Comparison of ENCODE assay signal across 15 cellular contexts in the genomic region with DNA sequence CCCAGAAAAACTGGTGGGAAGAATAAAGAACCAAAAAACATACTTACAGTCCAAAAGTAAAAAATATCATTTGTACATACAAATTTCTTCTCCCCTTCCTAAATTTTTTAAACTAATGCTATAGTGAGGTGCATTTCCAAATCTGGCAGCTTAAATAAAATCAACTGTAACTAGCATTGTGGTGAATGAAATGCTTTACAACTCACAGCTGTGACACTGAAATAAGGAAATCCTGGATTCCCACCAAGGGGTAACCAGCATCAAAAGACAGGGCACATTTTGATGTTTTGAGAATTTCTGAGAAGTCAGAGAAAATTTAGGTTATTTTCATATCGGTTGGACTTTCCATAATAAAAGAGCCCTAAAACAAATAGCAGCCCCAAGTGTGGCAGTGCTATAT. TPM values are rescaled to one million over a fixed set of nuclear protein-coding genes. Genes with fewer than 3 reads are reported as not detected.
A peak's percentile ranks its signal among the peaks of the same experiment; 100 is the strongest.
DNase-seq lines count a peak whose midpoint lies in the region; ATAC-seq and TF ChIP-seq lines count a peak whose summit lies in the region.
"Had no signal": no experiment of that assay in that cellular context is flagged by ENCODE, and none has a peak within 500 bp of the region (broad histone marks: within the 10 kb centered on the region; RNA-seq: fewer than 3 reads in every experiment).

No MANE protein-coding gene starts in this region.

- POLR2A ChIA-PET in activated CD8-positive, alpha-beta T cell treated with anti-CD3 and anti-CD28 coated beads, Interleukin-2, amount 10 ng/mL, durations not matched to agents 7 days and 5 days (lab: Charles Lee) = interaction anchor here (0.6 to 3.9 kb wide), 4 partner anchors 16 to 91 kb away, joined by 3 to 14 read pairs (median 4); no protein-coding TSS in a partner anchor
- POLR2A ChIA-PET in naive thymus-derived CD8-positive, alpha-beta T cell (lab: Charles Lee) = interaction anchor here (0.6 to 1.6 kb wide), 2 partner anchors 19 to 59 kb away, joined by 3 to 4 read pairs; no protein-coding TSS in a partner anchor

- H3K79me2 ChIP-seq in KMS-11 (ENCODE audit: insufficient read depth, low read depth) = no peaks in the 10 kb centered on the region

- no peak for DNase-seq in activated naive CD4-positive, alpha-beta T cell treated with anti-CD3 and anti-CD28 coated beads, Interleukin-2, amount 10 ng/mL, durations not matched to agents 7 days and 5 days
- DNase-seq in activated naive CD4-positive, alpha-beta T cell treated with anti-CD3 and anti-CD28 coated beads, Interleukin-2, amount 50 U/mL, for 72 hours (ENCODE audit: low spot score in 2 of 2) = no peak
- no peak for DNase-seq in activated CD8-positive, alpha-beta T cell treated with anti-CD3 and anti-CD28 coated beads, Interleukin-2, amount 10 ng/mL, durations not matched to agents 7 days and 5 days
- no peak for DNase-seq in naive thymus-derived CD8-positive, alpha-beta T cell
- DNase-seq in ACHN (no peak), posterior cingulate gyrus (no peak)
- DNase-seq: DMS 273 treated with DMSO at 0.1 percent for 48 hours, EL, KBM-7, NCI-H1105 treated with DMSO at 0.1 percent for 48 hours, NCI-H187, PC-9 had no signal

- no peak overlapping the region for H2AFZ ChIP-seq in KMS-11 (ENCODE audit: low read depth)
- H2AFZ ChIP-seq: PC-9 had no signal

- peak overlapping the region; percentile 47 for H3K4me3 Mint-ChIP-seq in activated naive CD4-positive, alpha-beta T cell treated with anti-CD3 and anti-CD28 coated beads, Interleukin-2, amount 10 ng/mL, durations not matched to agents 7 days and 5 days
- H3K4me3 Mint-ChIP-seq in activated CD8-positive, alpha-beta T cell treated with anti-CD3 and anti-CD28 coated beads, Interleukin-2, amount 10 ng/mL, durations not matched to agents 7 days and 5 days = peak overlapping the region; percentile 48
- peak overlapping the region in 9 of 10 donors; percentile 12 to 69 (median 61) for H3K4me3 Mint-ChIP-seq in naive thymus-derived CD8-positive, alpha-beta T cell

- ATAC-seq in activated naive CD4-positive, alpha-beta T cell treated with anti-CD3 and anti-CD28 coated beads, Interleukin-2, amount 50 U/mL, for 72 hours = no peak
- no peak for ATAC-seq in activated CD8-positive, alpha-beta T cell treated with anti-CD3 and anti-CD28 coated beads, Interleukin-2, amount 10 ng/mL, durations not matched to agents 7 days and 5 days
- no peak for ATAC-seq in naive thymus-derived CD8-positive, alpha-beta T cell
- no peak for ATAC-seq in GM18907 (IDR thresholded peaks at IDR 0.05; ENCODE audit: unreplicated experiment)

- H3K9ac ChIP-seq in KMS-11 = no peak overlapping the region

- H3K27ac Mint-ChIP-seq in activated naive CD4-positive, alpha-beta T cell treated with anti-CD3 and anti-CD28 coated beads, Interleukin-2, amount 10 ng/mL, durations not matched to agents 7 days and 5 days = peak overlapping the region; percentile 83
- peak overlapping the region in 1 of 2 donors; percentile 95 for H3K27ac Mint-ChIP-seq in activated naive CD4-positive, alpha-beta T cell treated with anti-CD3 and anti-CD28 coated beads, Interleukin-2, amount 50 U/mL, for 72 hours
- peak overlapping the region; percentile 81 for H3K27ac Mint-ChIP-seq in activated CD8-positive, alpha-beta T cell treated with anti-CD3 and anti-CD28 coated beads, Interleukin-2, amount 10 ng/mL, durations not matched to agents 7 days and 5 days
- peak overlapping the region; percentile 88 to 96 (median 91) for H3K27ac Mint-ChIP-seq in naive thymus-derived CD8-positive, alpha-beta T cell

- H3K4me3 ChIP-seq in KMS-11 (IDR thresholded peaks at IDR 0.05; ENCODE audit: insufficient read depth, low read depth, low read length) = no peak overlapping the region
- H3K4me3 ChIP-seq: PC-9 had no signal

- H3K27me3 ChIP-seq in KMS-11 (ENCODE audit: insufficient read depth, low read depth) = no peaks in the 10 kb centered on the region

- CTCF ChIA-PET in activated naive CD4-positive, alpha-beta T cell treated with anti-CD3 and anti-CD28 coated beads, Interleukin-2, amount 10 ng/mL, durations not matched to agents 7 days and 5 days (lab: Charles Lee) = interaction anchor here (1.0 to 2.3 kb wide), 4 partner anchors 16 to 128 kb away, joined by 3 to 6 read pairs (median 4); no protein-coding TSS in a partner anchor
- CTCF ChIA-PET in activated CD8-positive, alpha-beta T cell treated with anti-CD3 and anti-CD28 coated beads, Interleukin-2, amount 10 ng/mL, durations not matched to agents 7 days and 5 days (lab: Charles Lee) = interaction anchor here (1.2 to 1.5 kb wide), 3 partner anchors 14 to 329 kb away, joined by 3 to 4 read pairs (median 3); no protein-coding TSS in a partner anchor

- in situ Hi-C loops in ACHN (cut with HindIII; ENCODE audit: low pct_ligation_motif_present, low pct_unique_long_range_greater_than_20kb, low sequenced_read_pairs) = no loop called here

- H4K20me1 ChIP-seq in KMS-11 (ENCODE audit: insufficient read depth) = no peaks in the 10 kb centered on the region

- TF ChIP-seq CTCF in KMS-11 (conservative IDR thresholded peaks at IDR 0.05; ENCODE audit: low read depth, low read length) = no peak

- peaks cover 48% of the 10 kb centered on the region for H3K36me3 Mint-ChIP-seq in activated naive CD4-positive, alpha-beta T cell treated with anti-CD3 and anti-CD28 coated beads, Interleukin-2, amount 10 ng/mL, durations not matched to agents 7 days and 5 days
- H3K36me3 Mint-ChIP-seq in activated naive CD4-positive, alpha-beta T cell treated with anti-CD3 and anti-CD28 coated beads, Interleukin-2, amount 50 U/mL, for 72 hours = peaks cover 17 to 55% of the 10 kb centered on the region in 2 donors
- peaks cover 60% of the 10 kb centered on the region for H3K36me3 Mint-ChIP-seq in activated CD8-positive, alpha-beta T cell treated with anti-CD3 and anti-CD28 coated beads, Interleukin-2, amount 10 ng/mL, durations not matched to agents 7 days and 5 days (ENCODE audit: low read depth)
- peaks cover 0 to 28% (median 26%) of the 10 kb centered on the region in 3 donors for H3K36me3 Mint-ChIP-seq in naive thymus-derived CD8-positive, alpha-beta T cell

- no peaks in the 10 kb centered on the region for H3K27me3 Mint-ChIP-seq in activated naive CD4-positive, alpha-beta T cell treated with anti-CD3 and anti-CD28 coated beads, Interleukin-2, amount 10 ng/mL, durations not matched to agents 7 days and 5 days
- H3K27me3 Mint-ChIP-seq in activated CD8-positive, alpha-beta T cell treated with anti-CD3 and anti-CD28 coated beads, Interleukin-2, amount 10 ng/mL, durations not matched to agents 7 days and 5 days (ENCODE audit: low read depth) = no peaks in the 10 kb centered on the region
- H3K27me3 Mint-ChIP-seq in naive thymus-derived CD8-positive, alpha-beta T cell = no peaks in the 10 kb centered on the region

- H3K36me3 ChIP-seq in KMS-11 (ENCODE audit: insufficient read depth) = no peaks in the 10 kb centered on the region

- peaks cover 94% of the 10 kb centered on the region for H3K4me1 Mint-ChIP-seq in activated naive CD4-positive, alpha-beta T cell treated with anti-CD3 and anti-CD28 coated beads, Interleukin-2, amount 10 ng/mL, durations not matched to agents 7 days and 5 days
- H3K4me1 Mint-ChIP-seq in activated CD8-positive, alpha-beta T cell treated with anti-CD3 and anti-CD28 coated beads, Interleukin-2, amount 10 ng/mL, durations not matched to agents 7 days and 5 days (ENCODE audit: low read depth) = peaks cover 89% of the 10 kb centered on the region
- H3K4me1 Mint-ChIP-seq in naive thymus-derived CD8-positive, alpha-beta T cell = peaks cover 44 to 95% (median 91%) of the 10 kb centered on the region in 4 donors

- peaks cover 31% of the 10 kb centered on the region for H3K4me1 ChIP-seq in KMS-11 (ENCODE audit: low read depth, poor library complexity, severe bottlenecking)

- peak overlapping the region; percentile 15; the same call in 1 of the 2 replicates for H3K4me2 ChIP-seq in KMS-11
- H3K4me2 ChIP-seq: PC-9 had no signal

- intact Hi-C loops in posterior cingulate gyrus (cut with DNase I) = no loop called here

- H3K27ac ChIP-seq in KMS-11 = no peak overlapping the region
- H3K27ac ChIP-seq: HL-60, PC-9 had no signal

- peaks cover 7% of the 10 kb centered on the region for H3K9me3 Mint-ChIP-seq in activated naive CD4-positive, alpha-beta T cell treated with anti-CD3 and anti-CD28 coated beads, Interleukin-2, amount 10 ng/mL, durations not matched to agents 7 days and 5 days
- no peaks in the 10 kb centered on the region for H3K9me3 Mint-ChIP-seq in activated naive CD4-positive, alpha-beta T cell treated with anti-CD3 and anti-CD28 coated beads, Interleukin-2, amount 50 U/mL, for 72 hours
- H3K9me3 Mint-ChIP-seq in activated CD8-positive, alpha-beta T cell treated with anti-CD3 and anti-CD28 coated beads, Interleukin-2, amount 10 ng/mL, durations not matched to agents 7 days and 5 days (ENCODE audit: insufficient read depth) = peaks cover 5% of the 10 kb centered on the region
- H3K9me3 Mint-ChIP-seq in naive thymus-derived CD8-positive, alpha-beta T cell = peaks cover 0 to 6% (median 0%) of the 10 kb centered on the region in 9 donors

RNA-seq across cellular contexts. Expression of gene BACH2, which starts 27.3 kb away (rescaled TPM):
- total RNA-seq in activated naive CD4-positive, alpha-beta T cell treated with anti-CD3 and anti-CD28 coated beads, Interleukin-2, amount 50 U/mL, for 72 hours = 10 to 100 TPM; 48.7 to 90.8 TPM
- 10 to 100 TPM; 61.3 to 70.9 TPM for total RNA-seq in activated CD8-positive, alpha-beta T cell treated with anti-CD3 and anti-CD28 coated beads, Interleukin-2, amount 10 ng/mL, durations not matched to agents 7 days and 5 days
- 100 to 1,000 TPM; 116 to 126 TPM for total RNA-seq in naive thymus-derived CD8-positive, alpha-beta T cell
- 10 to 100 TPM; 17.5 to 29.3 (median 21.7) TPM for polyA plus RNA-seq in naive thymus-derived CD8-positive, alpha-beta T cell
